ENCODE assay signal across 9 cellular contexts in genomic region chr12:124538194-124539082, GRCh38. TPM values are rescaled to one million over a fixed set of nuclear protein-coding genes. Genes with fewer than 3 reads are reported as not detected.
DNase-seq lines count a peak whose midpoint lies in the region; ATAC-seq and TF ChIP-seq lines count a peak whose summit lies in the region.
"Had no signal": no experiment of that assay in that cellular context is flagged by ENCODE, and none has a peak within 500 bp of the region (broad histone marks: within the 10 kb centered on the region; RNA-seq: fewer than 3 reads in every experiment).

No MANE protein-coding gene starts in this region.

- DNase-seq in EL (peak; percentile 33), NCI-H446 (lab: John Stamatoyannopoulos, UW) (peak; percentile 74 to 90), fibroblast of villous mesenchyme (ENCODE audit: low read depth) (peak; percentile 75), retina (no peak)
- DNase-seq: activated effector memory CD4-positive, alpha-beta T cell treated with Interleukin-2 at 50 U/mL for 16 hours had no signal

- no peaks in the 10 kb centered on the region for H3K36me3 ChIP-seq in rectal smooth muscle tissue (ENCODE audit: control insufficient read depth, insufficient read depth, low read length)

- H3K4me1 ChIP-seq in rectal smooth muscle tissue (ENCODE audit: control insufficient read depth, insufficient read depth, low read length) = peaks cover 36% of the 10 kb centered on the region

- no peak for ATAC-seq in HG02970 (IDR thresholded peaks at IDR 0.05; ENCODE audit: low FRiP score, unreplicated experiment)
- no peak for ATAC-seq in GM19023 (IDR thresholded peaks at IDR 0.05; ENCODE audit: unreplicated experiment)
- no peak for ATAC-seq in GM21526 (IDR thresholded peaks at IDR 0.05; ENCODE audit: low FRiP score, unreplicated experiment)

- H3K27ac ChIP-seq in rectal smooth muscle tissue (ENCODE audit: low read depth, low read length) = peak overlapping the region; percentile 36

- H3K9ac ChIP-seq in rectal smooth muscle tissue (ENCODE audit: low read length) = no peak overlapping the region

- TF ChIP-seq CTCF in fibroblast of villous mesenchyme (IDR thresholded peaks at IDR 0.05; ENCODE audit: insufficient read depth, low read depth, low read length) = no peak

- H3K4me3 ChIP-seq in fibroblast of villous mesenchyme (ENCODE audit: low read depth, low read length) (no peak overlapping the region), rectal smooth muscle tissue (ENCODE audit: low read length) (no peak overlapping the region)

- H3K27me3 ChIP-seq in rectal smooth muscle tissue (ENCODE audit: control insufficient read depth, insufficient read depth, low read length) = no peaks in the 10 kb centered on the region

RNA-seq across cellular contexts. Expression of gene NCOR2, which starts 29.0 kb away (rescaled TPM):
- total RNA-seq in fibroblast of villous mesenchyme = 77.3 and 86.8 TPM in 2 replicates
